In the genomic region with DNA sequence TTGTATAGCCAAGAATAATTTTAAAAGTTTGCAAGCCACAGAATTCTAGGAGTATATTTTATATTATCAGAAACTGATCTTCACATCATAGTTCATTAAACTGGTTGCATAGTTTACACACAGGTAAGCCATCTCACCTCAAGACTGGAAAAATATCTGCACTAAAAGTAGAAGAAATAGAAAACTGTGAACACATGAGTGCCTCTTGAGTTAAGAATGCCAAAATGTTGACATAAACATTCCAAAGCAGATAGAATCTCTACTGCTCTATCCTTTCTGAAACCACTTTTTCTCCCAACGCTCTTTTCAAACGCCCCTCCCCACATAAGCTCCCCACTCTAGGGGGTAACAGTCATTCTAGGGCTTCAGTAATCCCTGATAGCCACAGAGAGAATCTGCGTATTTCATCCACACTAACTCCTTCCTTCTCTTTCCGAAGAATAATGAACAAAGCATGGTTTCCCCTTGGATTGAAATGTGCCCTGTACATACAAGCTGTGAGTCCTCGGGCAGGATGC, we compare ENCODE assay signal across 16 cellular contexts.
"Had no signal": no experiment of that assay in that cellular context is flagged by ENCODE, and none has a peak within 500 bp of the region (broad histone marks: within the 10 kb centered on the region; RNA-seq: fewer than 3 reads in every experiment).

No MANE protein-coding gene starts in this region.

- ATAC-seq: gastrocnemius medialis; heart right ventricle; left cardiac atrium; left ventricle myocardium superior; naive thymus-derived CD4-positive, alpha-beta T cell; psoas muscle; right lobe of liver; stimulated activated memory B cell treated with anti-CD40 and anti-IgM and Interleukin-4, amounts not matched to agents 10 μg/mL and 1 μg/mL and 100 μg/mL, for 72 hours; upper lobe of right lung had no signal

- DNase-seq: cortex of kidney; dorsolateral prefrontal cortex; effector CD8-positive, alpha-beta T cell; gastrocnemius medialis; heart right ventricle; left cardiac atrium; left ventricle myocardium superior; naive thymus-derived CD4-positive, alpha-beta T cell; nephron progenitor cell; psoas muscle; retina; right lobe of liver; stimulated activated CD4-positive, alpha-beta T cell treated with anti-CD3 and anti-CD28 coated beads, Interleukin-4, amount 100 ng/mL, for 24 hours; testis; upper lobe of right lung had no signal
